In the genomic region with DNA sequence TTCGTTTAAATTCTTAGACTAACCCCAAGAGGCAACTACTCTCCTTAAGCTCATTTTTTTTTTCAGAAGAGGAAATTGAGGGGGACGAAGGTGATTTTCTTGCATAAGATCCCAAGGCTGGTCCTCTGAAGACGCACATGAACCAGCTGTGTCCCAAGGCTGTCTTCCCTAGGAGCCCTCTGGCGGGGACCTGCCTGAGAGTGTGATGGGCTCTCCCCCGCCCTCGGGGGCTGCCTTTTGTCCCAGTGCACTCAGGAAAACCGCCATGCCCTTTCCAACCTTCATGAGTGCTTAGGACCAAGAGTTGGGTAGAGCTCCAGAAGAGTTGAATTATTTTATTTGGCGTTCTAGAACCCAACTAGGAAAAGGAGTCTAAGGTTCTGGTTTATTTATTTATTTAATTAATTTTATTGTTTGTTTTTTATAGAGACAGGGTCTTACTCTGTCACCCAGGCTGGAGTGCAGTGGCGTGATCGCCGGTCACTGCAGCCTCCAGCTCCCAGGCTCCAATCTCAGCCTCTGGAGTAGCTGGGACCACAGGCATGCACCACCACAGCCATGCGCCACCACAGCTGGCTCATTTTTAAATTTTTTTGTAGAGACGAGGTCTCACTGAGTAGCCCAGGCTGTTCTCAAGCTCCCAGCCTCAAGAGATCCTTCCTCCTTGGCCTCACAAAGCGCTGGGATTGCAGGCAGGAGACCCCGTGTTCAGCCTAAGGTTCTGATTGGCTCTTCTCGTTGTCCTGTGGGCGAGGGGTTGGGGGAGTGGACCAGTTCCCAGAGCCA, we compare ENCODE assay signal across 1 cellular context.
TF ChIP-seq lines count a peak whose summit lies in the region.

No MANE protein-coding gene starts in this region.

TF ChIP-seq in WTC11, 78 proteins besides CTCF, POLR2A, EP300 and RAD21 (continued from another document):
- TF ChIP-seq, protein P1, sequence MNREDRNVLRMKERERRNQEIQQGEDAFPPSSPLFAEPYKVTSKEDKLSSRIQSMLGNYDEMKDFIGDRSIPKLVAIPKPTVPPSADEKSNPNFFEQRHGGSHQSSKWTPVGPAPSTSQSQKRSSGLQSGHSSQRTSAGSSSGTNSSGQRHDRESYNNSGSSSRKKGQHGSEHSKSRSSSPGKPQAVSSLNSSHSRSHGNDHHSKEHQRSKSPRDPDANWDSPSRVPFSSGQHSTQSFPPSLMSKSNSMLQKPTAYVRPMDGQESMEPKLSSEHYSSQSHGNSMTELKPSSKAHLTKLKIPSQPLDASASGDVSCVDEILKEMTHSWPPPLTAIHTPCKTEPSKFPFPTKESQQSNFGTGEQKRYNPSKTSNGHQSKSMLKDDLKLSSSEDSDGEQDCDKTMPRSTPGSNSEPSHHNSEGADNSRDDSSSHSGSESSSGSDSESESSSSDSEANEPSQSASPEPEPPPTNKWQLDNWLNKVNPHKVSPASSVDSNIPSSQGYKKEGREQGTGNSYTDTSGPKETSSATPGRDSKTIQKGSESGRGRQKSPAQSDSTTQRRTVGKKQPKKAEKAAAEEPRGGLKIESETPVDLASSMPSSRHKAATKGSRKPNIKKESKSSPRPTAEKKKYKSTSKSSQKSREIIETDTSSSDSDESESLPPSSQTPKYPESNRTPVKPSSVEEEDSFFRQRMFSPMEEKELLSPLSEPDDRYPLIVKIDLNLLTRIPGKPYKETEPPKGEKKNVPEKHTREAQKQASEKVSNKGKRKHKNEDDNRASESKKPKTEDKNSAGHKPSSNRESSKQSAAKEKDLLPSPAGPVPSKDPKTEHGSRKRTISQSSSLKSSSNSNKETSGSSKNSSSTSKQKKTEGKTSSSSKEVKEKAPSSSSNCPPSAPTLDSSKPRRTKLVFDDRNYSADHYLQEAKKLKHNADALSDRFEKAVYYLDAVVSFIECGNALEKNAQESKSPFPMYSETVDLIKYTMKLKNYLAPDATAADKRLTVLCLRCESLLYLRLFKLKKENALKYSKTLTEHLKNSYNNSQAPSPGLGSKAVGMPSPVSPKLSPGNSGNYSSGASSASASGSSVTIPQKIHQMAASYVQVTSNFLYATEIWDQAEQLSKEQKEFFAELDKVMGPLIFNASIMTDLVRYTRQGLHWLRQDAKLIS (CRISPR knock-in tag; IDR thresholded peaks at IDR 0.05; ENCODE audit: borderline replicate concordance): no peak
- TF ChIP-seq SP1 (CRISPR knock-in tag; conservative IDR thresholded peaks at IDR 0.05): no peak
- TF ChIP-seq SMAD4 (CRISPR knock-in tag; IDR thresholded peaks at IDR 0.05): no peak
